Comparison of ENCODE assay signal across 8 cellular contexts in genomic region chr4:73434311-73434710, GRCh38. TPM values are rescaled to one million over a fixed set of nuclear protein-coding genes. Genes with fewer than 3 reads are reported as not detected.
DNase-seq lines count a peak whose midpoint lies in the region; ATAC-seq, FAIRE-seq and TF ChIP-seq lines count a peak whose summit lies in the region.

No MANE protein-coding gene starts in this region.

- H3K9me2 ChIP-seq in OCI-LY7 (ENCODE audit: insufficient read depth, low read length) = no peaks in the 10 kb centered on the region

- H3K36me3 ChIP-seq in OCI-LY7 (ENCODE audit: insufficient read depth, low read length) = no peaks in the 10 kb centered on the region

- DNase-seq in D341Med (ENCODE audit: low spot score) (peak; percentile 32), OCI-LY7 (ENCODE audit: low spot score) (peak; percentile 20), iPS-NIHi11 (ENCODE audit: low spot score) (peak; percentile 48), GM12891 (ENCODE audit: insufficient read length, low spot score) (no peak), NCI-H345 treated with DMSO at 0.1 percent for 48 hours (lab: John Stamatoyannopoulos, UW; ENCODE audit: unreplicated experiment) (no peak), SHP77 (lab: John Stamatoyannopoulos, UW) (no peak), superior temporal gyrus (ENCODE audit: extremely low spot score) (no peak)

- POLR2A ChIA-PET in OCI-LY7 (lab: Charles Lee) = interaction anchor here (0.9 kb wide), 1 partner anchor 9 kb away, joined by 4 read pairs; no protein-coding TSS in a partner anchor

- CTCF ChIA-PET in OCI-LY7 (lab: Charles Lee; ENCODE audit: unreplicated experiment) = no interaction called here

- H3K4me3 ChIP-seq in OCI-LY7 (ENCODE audit: low read depth, low read length, poor library complexity, severe bottlenecking) = no peak overlapping the region

- no peak overlapping the region for H3K27ac ChIP-seq in OCI-LY7 (ENCODE audit: low read depth, low read length, poor library complexity, severe bottlenecking)

- H2AFZ ChIP-seq in OCI-LY7 (ENCODE audit: low read length) = no peak overlapping the region

- peak; percentile 79 for TF ChIP-seq CTCF in OCI-LY7 (conservative IDR thresholded peaks at IDR 0.05; ENCODE audit: low read length)

- H3K79me2 ChIP-seq in OCI-LY7 (ENCODE audit: insufficient read depth, low read depth, low read length) = no peaks in the 10 kb centered on the region

- no peak for TF ChIP-seq POLR2A in GM12891 (IDR thresholded peaks at IDR 0.05; ENCODE audit: low read depth, low read length)

- H3K4me2 ChIP-seq in OCI-LY7 (ENCODE audit: low read length) = no peak overlapping the region

- intact Hi-C loops in OCI-LY7 (cut with micrococcal nuclease; ENCODE audit: unreplicated experiment) = no loop called here

- H4K20me1 ChIP-seq in OCI-LY7 (ENCODE audit: insufficient read depth, low read length) = no peaks in the 10 kb centered on the region

- no peaks in the 10 kb centered on the region for H3K9me3 ChIP-seq in OCI-LY7 (ENCODE audit: low read length)

- FAIRE-seq in GM12891 (lab: Jason Lieb, UNC) = no peak

- peak; percentile 64 for ATAC-seq in GM21515 (IDR thresholded peaks at IDR 0.05; ENCODE audit: unreplicated experiment)

- BruUV-seq in OCI-LY7 (replicated peaks; lab: Mats Ljungman, UMichigan) = no TSS peak

- no peaks in the 10 kb centered on the region for H3K4me1 ChIP-seq in OCI-LY7 (ENCODE audit: insufficient read depth, low read length, poor library complexity, severe bottlenecking)

TF ChIP-seq in GM12891, 5 proteins besides CTCF, POLR2A, EP300 and RAD21:
- TF ChIP-seq POLR2AphosphoS5 (IDR thresholded peaks at IDR 0.05; ENCODE audit: low read depth, low read length) (no peak), PAX5 (IDR thresholded peaks at IDR 0.05; ENCODE audit: insufficient read depth, low read length, severe bottlenecking) (no peak)
TF ChIP-seq in GM12891: peak in this region for 0.

RNA-seq across cellular contexts. Expression of gene AFP, which starts 1.7 kb away (rescaled TPM):
- not detected in 2 replicates for total RNA-seq in OCI-LY7 (2014; rRNA removed; shearing (Covaris generic))
- not detected in 2 replicates for total RNA-seq in OCI-LY7 (2022)
- polyA plus RNA-seq in GM12891 (2012; ENCODE audit: low read depth, missing spikeins) = not detected

RNA-seq across cellular contexts. Expression of gene ALB, which starts 30.2 kb away (rescaled TPM):
- not detected in 2 replicates for total RNA-seq in OCI-LY7 (2014; rRNA removed; shearing (Covaris generic))
- total RNA-seq in OCI-LY7 (2022) = not detected in 2 replicates
- 0.12 TPM for polyA plus RNA-seq in GM12891 (2012; ENCODE audit: low read depth, missing spikeins)

RNA-seq across cellular contexts. Expression of gene AFM, which starts 47.2 kb away (rescaled TPM):
- not detected in 2 replicates for total RNA-seq in OCI-LY7 (2014; rRNA removed; shearing (Covaris generic))
- total RNA-seq in OCI-LY7 (2022) = not detected in 2 replicates
- polyA plus RNA-seq in GM12891 (2012; ENCODE audit: low read depth, missing spikeins) = not detected

Comparison
In these comparisons a context has a peak if more than half of its experiments do, and no peak if none do; other contexts are left out.
1. DNase-seq: peak in D341Med (single experiment), OCI-LY7 (single experiment) and iPS-NIHi11 (single experiment); none in GM12891 (single experiment), NCI-H345 treated with DMSO at 0.1 percent for 48 hours (single experiment), SHP77 (0 of 2) and superior temporal gyrus (single experiment).